1 cellular context compared by ENCODE assay signal in the genomic region with DNA sequence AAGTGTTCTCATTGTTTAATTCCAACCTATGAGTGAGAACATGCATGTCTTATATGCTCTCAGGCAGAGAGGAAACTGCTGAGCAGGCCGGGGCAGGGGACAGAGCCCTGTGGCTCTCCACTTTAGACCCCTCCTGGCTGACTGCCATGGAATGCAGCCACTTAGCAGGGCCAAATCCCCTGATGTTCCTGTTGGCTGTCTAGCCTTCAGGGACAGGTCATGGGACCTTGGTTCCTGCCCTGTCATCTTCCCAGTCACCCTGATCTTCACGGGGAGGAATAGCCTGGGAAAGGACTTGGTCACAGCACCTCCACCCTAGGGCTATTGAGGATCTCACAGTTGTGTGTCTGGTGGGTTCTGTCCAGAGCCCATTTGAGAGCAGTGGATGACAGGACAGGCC.
TF ChIP-seq lines count a peak whose summit lies in the region.

No MANE protein-coding gene starts in this region.

TF ChIP-seq in HepG2, 621 proteins besides CTCF, POLR2A, EP300 and RAD21:
- peak; percentile 79 for TF ChIP-seq ZNF121 (CRISPR knock-in tag; IDR thresholded peaks at IDR 0.05)
TF ChIP-seq in HepG2: peak in this region for 1; not testable (repeated sequence) for 620.
